ENCODE assay signal across 8 cellular contexts in genomic region chr14:20652996-20653975, GRCh38. TPM values are rescaled to one million over a fixed set of nuclear protein-coding genes. Genes with fewer than 3 reads are reported as not detected.
DNase-seq lines count a peak whose midpoint lies in the region; ATAC-seq, FAIRE-seq and TF ChIP-seq lines count a peak whose summit lies in the region.

No MANE protein-coding gene starts in this region.

- peak overlapping the region; percentile 21 to 80 (median 66) for H3K4me3 Mint-ChIP-seq in naive B cell

- FAIRE-seq in GM12878 (lab: Jason Lieb, UNC) = no peak

- POLR2A ChIA-PET in GM12878 (lab: Charles Lee) = interaction anchor here (0.6 kb wide), 1 partner anchor 12 kb away, joined by 5 read pairs; no protein-coding TSS in a partner anchor

- H4K20me1 ChIP-seq in GM12878 (ENCODE audit: control insufficient read depth, insufficient read depth) = no peaks in the 10 kb centered on the region; the same call in 1 of the 2 replicates

- intact Hi-C loops in GM12878 (cut with micrococcal nuclease; ENCODE audit: unreplicated experiment) (no loop called here), sigmoid colon (cut with DNase I) (no loop called here)

- no peak; a peak in 1 of 4 replicates for TF ChIP-seq EP300 in GM12878 (IDR thresholded peaks at IDR 0.05; ENCODE audit: borderline replicate concordance in 1 of 2, control insufficient read depth in 1 of 2, low read depth in 2 of 2, low read length in 2 of 2)
- TF ChIP-seq EP300 in sigmoid colon (IDR thresholded peaks at IDR 0.05) = no peak

- H3K27me3 Mint-ChIP-seq in naive B cell = peaks cover 62 to 74% (median 68%) of the 10 kb centered on the region in 3 donors

- H3K27me3 ChIP-seq in GM12878 (replicated peaks in 1 of 2; ENCODE audit: control insufficient read depth in 2 of 2, insufficient read depth in 2 of 2, low read length in 1 of 2) (no peaks in the 10 kb centered on the region; a peak in 2 of 4 replicates), sigmoid colon (peaks cover 12 to 88% (median 56%) of the 10 kb centered on the region in 3 donors)

- no peak for TF ChIP-seq CTCF in GM12878 (IDR thresholded peaks at IDR 0.05 in 2 of 3, conservative IDR thresholded peaks at IDR 0.05 in 1 of 3; ENCODE audit: control insufficient read depth in 2 of 3, extremely low read depth in 1 of 3, insufficient read depth in 1 of 3, low read depth in 3 of 3, low read length in 3 of 3)
- no peak for TF ChIP-seq CTCF in sigmoid colon (IDR thresholded peaks at IDR 0.05)

- CTCF ChIA-PET in GM12878 (lab: Yijun Ruan, JAX) = interaction anchor here (1.0 to 2.7 kb wide), 3 partner anchors 38 to 326 kb away, joined by 3 to 7 read pairs (median 4); no protein-coding TSS in a partner anchor

- in situ Hi-C loops in GM12878 (cut with MboI) = no loop called here

- peaks cover 3 to 8% of the 10 kb centered on the region in 2 donors for H3K36me3 Mint-ChIP-seq in naive B cell

- H2AFZ ChIP-seq in GM12878 (ENCODE audit: control insufficient read depth, low read depth, low read length) = peak overlapping the region; percentile 46

- H3K4me1 ChIP-seq in GM12878 (ENCODE audit: control insufficient read depth, insufficient read depth, low read length) = no peaks in the 10 kb centered on the region; the same call in 1 of the 2 replicates
- H3K4me1 ChIP-seq in sigmoid colon = peaks cover 0 to 8% (median 0%) of the 10 kb centered on the region in 4 donors

- H3K4me1 Mint-ChIP-seq in naive B cell = peaks cover 26 to 29% (median 29%) of the 10 kb centered on the region in 3 donors

- H3K79me2 ChIP-seq in GM12878 (ENCODE audit: control insufficient read depth, insufficient read depth, low read length) = no peaks in the 10 kb centered on the region

- no peaks in the 10 kb centered on the region for H3K9me3 ChIP-seq in GM12878 (replicated peaks; ENCODE audit: control insufficient read depth, insufficient read depth, low read length)
- no peaks in the 10 kb centered on the region for H3K9me3 ChIP-seq in sigmoid colon

- H3K27ac ChIP-seq in GM12878 (ENCODE audit: control insufficient read depth, insufficient read depth) (no peak overlapping the region), sigmoid colon (no peak overlapping the region)

- BruUV-seq in GM12878 (replicated peaks; lab: Mats Ljungman, UMichigan) = no TSS peak

- peaks cover 0 to 2% (median 0%) of the 10 kb centered on the region in 7 donors for H3K9me3 Mint-ChIP-seq in naive B cell

- peak overlapping the region in 3 of 6 donors; percentile 49 to 74 (median 63) for H3K27ac Mint-ChIP-seq in naive B cell

- no peak for TF ChIP-seq RAD21 in GM12878 (IDR thresholded peaks at IDR 0.05; ENCODE audit: insufficient read depth, low read depth, low read length)

- RAD21 ChIA-PET in GM12878 (lab: Charles Lee; ENCODE audit: unreplicated experiment) = interaction anchor here (0.7 to 1.8 kb wide), 2 partner anchors 35 to 38 kb away, joined by 3 to 9 read pairs; no protein-coding TSS in a partner anchor

- TF ChIP-seq POLR2A in GM12878 (IDR thresholded peaks at IDR 0.05; ENCODE audit: low read depth, low read length) (no peak), sigmoid colon (IDR thresholded peaks at IDR 0.05) (no peak)

- H3K4me2 ChIP-seq in GM12878 (ENCODE audit: control insufficient read depth, insufficient read depth) = peak overlapping the region; percentile 57; the same call in 1 of the 2 replicates

- peak; percentile 52 for ATAC-seq in GM18861 (IDR thresholded peaks at IDR 0.05; ENCODE audit: unreplicated experiment)
- peak; percentile 54 for ATAC-seq in GM12878
- peak; percentile 28 to 57 for ATAC-seq in naive B cell (ENCODE audit: low read depth in 2 of 2)
- no peak for ATAC-seq in GM19035 (IDR thresholded peaks at IDR 0.05; ENCODE audit: unreplicated experiment)

- peak; percentile 15 for DNase-seq in NCI-H82 treated with DMSO at 0.1 percent for 48 hours (lab: John Stamatoyannopoulos, UW; ENCODE audit: unreplicated experiment)
- peak; percentile 45 for DNase-seq in GM12878 (ENCODE audit: low read depth, low spot score)
- no peak for DNase-seq in naive B cell
- DNase-seq in GDM1 (lab: John Stamatoyannopoulos, UW) = no peak
- no peak for DNase-seq in sigmoid colon
- DNase-seq in NOMO-1 treated with dmso at 0.1 percent for 144 hours (lab: John Stamatoyannopoulos, UW; ENCODE audit: unreplicated experiment) = no peak

- peaks cover 0 to 3% of the 10 kb centered on the region in 2 experiments; a peak in 1 of 4 replicates for H3K36me3 ChIP-seq in GM12878 (ENCODE audit: control insufficient read depth in 2 of 2, insufficient read depth in 2 of 2, low read length in 1 of 2)
- H3K36me3 ChIP-seq in sigmoid colon = no peaks in the 10 kb centered on the region

- H3K9ac ChIP-seq in GM12878 (ENCODE audit: control insufficient read depth, insufficient read depth, low read length) = no peak overlapping the region

- 0 out of 2 replicates have a peak overlapping the region, but pooled peaks have one; percentile 34 for H3K4me3 ChIP-seq in GM12878
- H3K4me3 ChIP-seq in sigmoid colon = no peak overlapping the region

- SMC1A ChIA-PET in GM12878 (lab: Charles Lee; ENCODE audit: uncharacterized antibody, unreplicated experiment) = interaction anchor here (1.2 to 1.4 kb wide), 2 partner anchors 9 to 40 kb away, joined by 3 to 4 read pairs; no protein-coding TSS in a partner anchor

- WGBS in GM12878 (ENCODE audit: insufficient coverage, insufficient replicate concordance, low lambda C conversion rate, missing lambda C conversion rate) = 6% methylated on average over 33 of the region's 39 CpGs
- 6 to 16% methylated on average over 39 of the region's 39 CpGs for WGBS in sigmoid colon, 2 donors

TF ChIP-seq in GM12878, 131 proteins besides CTCF, POLR2A, EP300 and RAD21 (continues in another document):
- TF ChIP-seq RAD51 (IDR thresholded peaks at IDR 0.05) = no peak
- TF ChIP-seq CHD4 (IDR thresholded peaks at IDR 0.05) = no peak

RNA-seq across cellular contexts. Expression of gene OR6S1, which starts 11.8 kb away (rescaled TPM):
- total RNA-seq in GM12878 (2013; cell fraction: nucleolus; rRNA removed) = 12.5 and 19.1 TPM in 2 replicates
- total RNA-seq in GM12878 (2014; rRNA removed) (0.62 and 0.76 TPM in 2 replicates), GM12878 (2014; rRNA removed; fragmentation: Illumina TruSeq; extraction: Trizol) (0.64 and 0.67 TPM in 2 replicates), GM12878 (2021) (0.51 and 0.66 TPM in 2 replicates), sigmoid colon (not detected)
- polyA plus RNA-seq in GM12878 (2011; ENCODE audit: low read depth) = 0.66 TPM
- polyA plus RNA-seq in GM12878 (2011; rRNA removed) (0.09 and 0.24 TPM in 2 replicates), GM12878 (2014; fragmentation: Illumina TruSeq; extraction: Trizol) (0.22 TPM in 1 of 2 replicates, not detected in the other), GM12878 (2014; fragmentation: Nextera tagmentation; extraction: Ambion mirVana) (not detected), GM12878 (2014; rRNA removed) (0.35 and 0.42 TPM in 2 replicates), GM12878 (2016; fragmentation: Nextera tagmentation; extraction: Ambion mirVana) (not detected), naive B cell (ENCODE audit: low read depth in 6 of 6) (not detected), sigmoid colon (not detected)
- polyA plus RNA-seq in GM12878 (2011; cell fraction: cytosol; rRNA removed) = 0.12 and 0.24 TPM in 2 replicates
- polyA plus RNA-seq in GM12878 (2011; cell fraction: nucleus; rRNA removed) = 0.70 and 1.1 TPM in 2 replicates
- polyA plus RNA-seq in GM12878 (2012) = 0.16 and 0.27 TPM in 2 replicates
- 0.80 TPM in 1 of 2 replicates, not detected in the other for polyA minus RNA-seq in GM12878 (2011; rRNA and poly(A)+ RNA removed)
- not detected in 2 replicates for polyA minus RNA-seq in GM12878 (2011; cell fraction: cytosol; rRNA and poly(A)+ RNA removed)
- 0.48 and 0.86 TPM in 2 replicates for polyA minus RNA-seq in GM12878 (2011; cell fraction: nucleus; rRNA and poly(A)+ RNA removed)

RNA-seq across cellular contexts. Expression of gene RNASE4, which starts 31.1 kb away (rescaled TPM):
- total RNA-seq in GM12878 (2013; cell fraction: nucleolus; rRNA removed) = 1.3 and 2.4 TPM in 2 replicates
- total RNA-seq in GM12878 (2014; rRNA removed) (1.1 and 2.0 TPM in 2 replicates), GM12878 (2014; rRNA removed; fragmentation: Illumina TruSeq; extraction: Trizol) (1.3 and 1.6 TPM in 2 replicates), GM12878 (2021) (0.29 and 1.1 TPM in 2 replicates), sigmoid colon (100 to 1,000 TPM in 1 of 4 donors, 10 to 100 TPM in 3; 44.0 to 138 (median 65.5) TPM)
- 1.0 TPM for polyA plus RNA-seq in GM12878 (2011; ENCODE audit: low read depth)
- polyA plus RNA-seq in GM12878 (2011; rRNA removed) (0.87 and 1.1 TPM in 2 replicates), GM12878 (2014; fragmentation: Illumina TruSeq; extraction: Trizol) (0.29 and 1.3 TPM in 2 replicates), GM12878 (2014; fragmentation: Nextera tagmentation; extraction: Ambion mirVana) (1 to 10 TPM; 1.2 to 2.6 TPM), GM12878 (2014; rRNA removed) (1.0 and 1.9 TPM in 2 replicates), GM12878 (2016; fragmentation: Nextera tagmentation; extraction: Ambion mirVana) (1 to 10 TPM; 1.4 to 1.9 TPM), naive B cell (ENCODE audit: low read depth in 6 of 6) (under 1 TPM in 5 of 6 donors, not detected in 1; 0.18 to 0.61 (median 0.34) TPM), sigmoid colon (10 to 100 TPM; 11.4 to 46.3 (median 15.5) TPM)
- 1.1 and 1.5 TPM in 2 replicates for polyA plus RNA-seq in GM12878 (2011; cell fraction: cytosol; rRNA removed)
- 0.60 and 1.4 TPM in 2 replicates for polyA plus RNA-seq in GM12878 (2011; cell fraction: nucleus; rRNA removed)
- polyA plus RNA-seq in GM12878 (2012) = 1.2 and 1.5 TPM in 2 replicates
- 1.7 and 1.8 TPM in 2 replicates for polyA minus RNA-seq in GM12878 (2011; rRNA and poly(A)+ RNA removed)
- polyA minus RNA-seq in GM12878 (2011; cell fraction: cytosol; rRNA and poly(A)+ RNA removed) = not detected in 2 replicates
- polyA minus RNA-seq in GM12878 (2011; cell fraction: nucleus; rRNA and poly(A)+ RNA removed) = 0.36 and 0.48 TPM in 2 replicates

RNA-seq across cellular contexts. Expression of gene ANG, which starts 35.3 kb away (rescaled TPM):
- total RNA-seq in GM12878 (2013; cell fraction: nucleolus; rRNA removed) = 1.6 and 2.6 TPM in 2 replicates
- total RNA-seq in GM12878 (2014; rRNA removed) (2.1 TPM in 2 replicates), GM12878 (2014; rRNA removed; fragmentation: Illumina TruSeq; extraction: Trizol) (1.8 and 1.9 TPM in 2 replicates), GM12878 (2021) (1.8 and 2.6 TPM in 2 replicates), sigmoid colon (10 to 100 TPM; 13.3 to 44.4 (median 19.0) TPM)
- polyA plus RNA-seq in GM12878 (2011; ENCODE audit: low read depth) = 2.6 TPM
- polyA plus RNA-seq in GM12878 (2011; rRNA removed) (1.0 and 1.1 TPM in 2 replicates), GM12878 (2014; fragmentation: Illumina TruSeq; extraction: Trizol) (2.7 and 3.2 TPM in 2 replicates), GM12878 (2014; fragmentation: Nextera tagmentation; extraction: Ambion mirVana) (1 to 10 TPM; 2.9 to 5.9 TPM), GM12878 (2014; rRNA removed) (2.2 and 2.3 TPM in 2 replicates), GM12878 (2016; fragmentation: Nextera tagmentation; extraction: Ambion mirVana) (1 to 10 TPM; 1.9 to 2.0 TPM), naive B cell (ENCODE audit: low read depth in 6 of 6) (under 1 TPM in 3 of 6 donors, not detected in 3; 0.53 to 0.63 (median 0.57) TPM), sigmoid colon (10 to 100 TPM; 15.5 to 28.3 (median 22.2) TPM)
- polyA plus RNA-seq in GM12878 (2011; cell fraction: cytosol; rRNA removed) = 1.3 and 1.9 TPM in 2 replicates
- 0.57 and 0.76 TPM in 2 replicates for polyA plus RNA-seq in GM12878 (2011; cell fraction: nucleus; rRNA removed)
- 1.8 and 2.2 TPM in 2 replicates for polyA plus RNA-seq in GM12878 (2012)
- polyA minus RNA-seq in GM12878 (2011; rRNA and poly(A)+ RNA removed) = 0.82 and 1.5 TPM in 2 replicates
- not detected in 2 replicates for polyA minus RNA-seq in GM12878 (2011; cell fraction: cytosol; rRNA and poly(A)+ RNA removed)
- not detected in 2 replicates for polyA minus RNA-seq in GM12878 (2011; cell fraction: nucleus; rRNA and poly(A)+ RNA removed)

Comparison
In these comparisons a context has a peak if more than half of its experiments do, and no peak if none do; other contexts are left out.
1. DNase-seq: peak in NCI-H82 treated with DMSO at 0.1 percent for 48 hours (single experiment) and GM12878 (single experiment); none in naive B cell (single experiment), GDM1 (single experiment), sigmoid colon (single experiment) and NOMO-1 treated with dmso at 0.1 percent for 144 hours (single experiment).